In genomic region chr3:32077260-32078084, GRCh38 we compare ENCODE assay signal across 17 cellular contexts. TPM values are rescaled to one million over a fixed set of nuclear protein-coding genes. Genes with fewer than 3 reads are reported as not detected.
DNase-seq lines count a peak whose midpoint lies in the region; ATAC-seq and TF ChIP-seq lines count a peak whose summit lies in the region.
"Had no signal": no experiment of that assay in that cellular context is flagged by ENCODE, and none has a peak within 500 bp of the region (broad histone marks: within the 10 kb centered on the region; RNA-seq: fewer than 3 reads in every experiment).

No MANE protein-coding gene starts in this region.

- no peaks in the 10 kb centered on the region for H3K36me3 Mint-ChIP-seq in CD4-positive, alpha-beta memory T cell
- H3K36me3 Mint-ChIP-seq: activated CD8-positive, alpha-beta memory T cell treated with anti-CD3 and anti-CD28 coated beads, Interleukin-2, amount 10 ng/mL, durations not matched to agents 7 days and 5 days; brain; natural killer cell had no signal

- no peak overlapping the region for H3K4me3 Mint-ChIP-seq in CD4-positive, alpha-beta memory T cell
- H3K4me3 Mint-ChIP-seq: activated CD8-positive, alpha-beta memory T cell treated with anti-CD3 and anti-CD28 coated beads, Interleukin-2, amount 10 ng/mL, durations not matched to agents 7 days and 5 days; brain; H9; natural killer cell had no signal

- H3K9me3 Mint-ChIP-seq in CD4-positive, alpha-beta memory T cell: no peaks in the 10 kb centered on the region
- H3K9me3 Mint-ChIP-seq: brain, H9, natural killer cell had no signal

- H3K36me3 ChIP-seq in HEK293 (ENCODE audit: control insufficient read depth in 2 of 2, insufficient read depth in 1 of 2, low read length in 2 of 2): no peaks in the 10 kb centered on the region
- no peaks in the 10 kb centered on the region for H3K36me3 ChIP-seq in left ventricle myocardium inferior
- no peaks in the 10 kb centered on the region for H3K36me3 ChIP-seq in psoas muscle (ENCODE audit: insufficient read depth in 1 of 2, low read depth in 1 of 2)
- H3K36me3 ChIP-seq in CD4-positive, alpha-beta memory T cell (ENCODE audit: insufficient read depth, low read length): no peaks in the 10 kb centered on the region
- H3K36me3 ChIP-seq: BLaER1 treated with 17β-estradiol and CSF1 and Interleukin-3, amounts not matched to agents 10 nM and 100 nM had no signal

- peaks cover 3 to 11% of the 10 kb centered on the region in 2 donors for H3K27me3 Mint-ChIP-seq in CD4-positive, alpha-beta memory T cell

- no peak overlapping the region for H3K27ac ChIP-seq in HEK293 (ENCODE audit: extremely low read depth, low read depth, low read length)
- H3K27ac ChIP-seq in left ventricle myocardium inferior (replicated peaks): peak overlapping the region; percentile 55
- H3K27ac ChIP-seq in psoas muscle: peak overlapping the region; percentile 43
- H3K27ac ChIP-seq in CD4-positive, alpha-beta memory T cell (ENCODE audit: low read depth, low read length): no peak overlapping the region
- H3K27ac ChIP-seq: BLaER1 treated with 17β-estradiol and CSF1 and Interleukin-3, amounts not matched to agents 10 nM and 100 nM; HL-60; skin epidermis had no signal

- intact Hi-C loops in left ventricle myocardium inferior (cut with micrococcal nuclease) (no loop called here), psoas muscle (cut with DNase I) (no loop called here)
- intact Hi-C loops in CD4-positive, alpha-beta memory T cell (cut with micrococcal nuclease): no loop called here

- 38 to 44% (median 39%) methylated on average over 14 of the region's 14 CpGs for WGBS in psoas muscle, 3 donors

- peak; percentile 45 to 81 for DNase-seq in NCI-H526 (lab: John Stamatoyannopoulos, UW)
- DNase-seq in left ventricle myocardium inferior: no peak
- no peak for DNase-seq in psoas muscle
- DNase-seq in NCI-H510A (lab: John Stamatoyannopoulos, UW): no peak
- no peak for DNase-seq in NK-92 (lab: John Stamatoyannopoulos, UW; ENCODE audit: unreplicated experiment)
- no peak for DNase-seq in CD4-positive, alpha-beta memory T cell
- DNase-seq: activated CD8-positive, alpha-beta memory T cell treated with anti-CD3 and anti-CD28 coated beads, Interleukin-2, amount 10 ng/mL, durations not matched to agents 7 days and 5 days; activated naive CD4-positive, alpha-beta T cell treated with Interleukin-2 at 50 U/mL for 16 hours; H9; natural killer cell; NCI-H82 had no signal

- no peaks in the 10 kb centered on the region for H3K9me3 ChIP-seq in HEK293 (ENCODE audit: control insufficient read depth, insufficient read depth, low read depth, low read length)
- H3K9me3 ChIP-seq in left ventricle myocardium inferior (replicated peaks): no peaks in the 10 kb centered on the region
- H3K9me3 ChIP-seq in psoas muscle: no peaks in the 10 kb centered on the region
- H3K9me3 ChIP-seq in CD4-positive, alpha-beta memory T cell (ENCODE audit: control insufficient read depth in 1 of 2, low read length in 2 of 2): no peaks in the 10 kb centered on the region

- H3K27me3 ChIP-seq in left ventricle myocardium inferior (ENCODE audit: low read depth) (no peaks in the 10 kb centered on the region), psoas muscle (ENCODE audit: insufficient read depth in 3 of 3, low read length in 2 of 3) (no peaks in the 10 kb centered on the region)
- no peaks in the 10 kb centered on the region for H3K27me3 ChIP-seq in CD4-positive, alpha-beta memory T cell (ENCODE audit: insufficient read depth, low read length)
- H3K27me3 ChIP-seq: BLaER1 treated with 17β-estradiol and CSF1 and Interleukin-3, amounts not matched to agents 10 nM and 100 nM had no signal

- H3K27ac Mint-ChIP-seq in CD4-positive, alpha-beta memory T cell: no peak overlapping the region
- H3K27ac Mint-ChIP-seq: activated CD8-positive, alpha-beta memory T cell treated with anti-CD3 and anti-CD28 coated beads, Interleukin-2, amount 10 ng/mL, durations not matched to agents 7 days and 5 days; brain; H9; natural killer cell had no signal

- no peaks in the 10 kb centered on the region for H3K4me1 ChIP-seq in HEK293 (ENCODE audit: control insufficient read depth, insufficient read depth, low read length)
- H3K4me1 ChIP-seq in left ventricle myocardium inferior: peaks cover 15% of the 10 kb centered on the region
- no peaks in the 10 kb centered on the region for H3K4me1 ChIP-seq in psoas muscle
- H3K4me1 ChIP-seq in CD4-positive, alpha-beta memory T cell (ENCODE audit: insufficient read depth, low read length): no peaks in the 10 kb centered on the region

- TF ChIP-seq CTCF in HEK293 (tag by site-specific recombination; IDR thresholded peaks at IDR 0.05) (no peak), left ventricle myocardium inferior (IDR thresholded peaks at IDR 0.05; ENCODE audit: borderline replicate concordance) (no peak), psoas muscle (IDR thresholded peaks at IDR 0.05) (no peak)

- CTCF ChIA-PET in HEK293 (lab: Yijun Ruan, JAX): no interaction called here
- CTCF ChIA-PET in CD4-positive, alpha-beta memory T cell (lab: Charles Lee; ENCODE audit: partially characterized antibody): no interaction called here

- peak; percentile 42 to 83 (median 56) for ATAC-seq in psoas muscle
- ATAC-seq in HG02623 (IDR thresholded peaks at IDR 0.05; ENCODE audit: unreplicated experiment): no peak
- ATAC-seq: activated CD8-positive, alpha-beta memory T cell treated with anti-CD3 and anti-CD28 coated beads, Interleukin-2, amount 10 ng/mL, durations not matched to agents 7 days and 5 days; natural killer cell had no signal

- H3K4me3 ChIP-seq in HEK293 (ENCODE audit: low read depth, low read length) (no peak overlapping the region), left ventricle myocardium inferior (peak overlapping the region; percentile 11), psoas muscle (peak overlapping the region; percentile 33)
- no peak overlapping the region for H3K4me3 ChIP-seq in CD4-positive, alpha-beta memory T cell (ENCODE audit: low read length in 2 of 2)
- H3K4me3 ChIP-seq: BLaER1 treated with 17β-estradiol and CSF1 and Interleukin-3, amounts not matched to agents 10 nM and 100 nM; skin epidermis had no signal

- POLR2A ChIA-PET in HEK293 (lab: Yijun Ruan, JAX): no interaction called here
- POLR2A ChIA-PET in CD4-positive, alpha-beta memory T cell (lab: Charles Lee; ENCODE audit: partially characterized antibody): no interaction called here

- no peaks in the 10 kb centered on the region for H3K4me1 Mint-ChIP-seq in CD4-positive, alpha-beta memory T cell
- H3K4me1 Mint-ChIP-seq: activated CD8-positive, alpha-beta memory T cell treated with anti-CD3 and anti-CD28 coated beads, Interleukin-2, amount 10 ng/mL, durations not matched to agents 7 days and 5 days had no signal

TF ChIP-seq in HEK293, 187 proteins besides CTCF, POLR2A, EP300 and RAD21:
- 0 out of 2 replicates have a peak, but pooled peaks have one; percentile 14 for TF ChIP-seq SCRT1 (tag by site-specific recombination; IDR thresholded peaks at IDR 0.05; ENCODE audit: borderline replicate concordance)
- TF ChIP-seq SP2 (tag by site-specific recombination; IDR thresholded peaks at IDR 0.05): no peak
- no peak for TF ChIP-seq ZNF221 (tag by site-specific recombination; IDR thresholded peaks at IDR 0.05; ENCODE audit: borderline replicate concordance)
- no peak for TF ChIP-seq ZNF670 (tag by site-specific recombination; IDR thresholded peaks at IDR 0.05; ENCODE audit: low read depth)
- TF ChIP-seq MYNN (tag by site-specific recombination; IDR thresholded peaks at IDR 0.05; ENCODE audit: borderline replicate concordance): no peak
- TF ChIP-seq SCRT2 (tag by site-specific recombination; IDR thresholded peaks at IDR 0.05): peak; percentile 81
- TF ChIP-seq ZBTB48 (tag by site-specific recombination; IDR thresholded peaks at IDR 0.05): no peak
TF ChIP-seq in HEK293: peak in this region for 2.

RNA-seq across cellular contexts. Expression of gene GPD1L, which starts 28.9 kb away (rescaled TPM):
- total RNA-seq in left ventricle myocardium inferior: 437 TPM
- 100 to 1,000 TPM in 3 of 4 donors, 10 to 100 TPM in 1; 99.4 to 135 (median 128) TPM for total RNA-seq in psoas muscle
- polyA plus RNA-seq in psoas muscle: 100 to 1,000 TPM in 1 of 3 donors, 10 to 100 TPM in 2; 28.2 to 101 (median 90.5) TPM
- 10 to 100 TPM; 22.7 to 32.5 TPM for total RNA-seq in CD4-positive, alpha-beta memory T cell
- 10 to 100 TPM; 20.6 to 24.3 TPM for polyA plus RNA-seq in CD4-positive, alpha-beta memory T cell

Comparison
In these comparisons a context has a peak if more than half of its experiments do, and no peak if none do; other contexts are left out.
1. H3K27ac ChIP-seq: peak in left ventricle myocardium inferior (single experiment) and psoas muscle (single experiment); none in HEK293 (single experiment) and CD4-positive, alpha-beta memory T cell (single experiment).
2. H3K4me3 ChIP-seq: peak in left ventricle myocardium inferior (single experiment) and psoas muscle (single experiment); none in HEK293 (single experiment) and CD4-positive, alpha-beta memory T cell (0 of 2).
3. DNase-seq: peak in NCI-H526 (2 of 2); none in left ventricle myocardium inferior (single experiment), psoas muscle (0 of 2), NCI-H510A (single experiment), NK-92 (single experiment) and CD4-positive, alpha-beta memory T cell (0 of 5).